ENCODE assay signal across 13 cellular contexts in the genomic region with DNA sequence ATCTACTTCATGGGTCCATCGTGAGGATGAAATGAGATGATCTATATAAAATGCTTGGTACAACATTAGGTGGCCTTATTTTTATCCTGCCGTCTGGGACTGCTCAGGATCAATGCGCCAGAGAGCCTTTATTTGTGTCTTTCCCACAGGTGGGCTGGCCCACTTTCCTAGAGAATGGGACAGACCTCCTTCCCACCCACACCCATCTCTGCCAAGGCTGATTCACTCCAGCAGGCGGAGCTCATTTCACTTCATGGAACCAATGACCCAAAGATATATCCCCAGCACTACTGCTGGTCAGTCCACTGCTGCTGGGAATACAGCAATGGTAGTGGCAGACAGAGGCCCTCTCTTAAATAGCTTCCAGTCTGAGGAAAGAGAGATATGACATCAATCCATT. TPM values are rescaled to one million over a fixed set of nuclear protein-coding genes. Genes with fewer than 3 reads are reported as not detected.
DNase-seq lines count a peak whose midpoint lies in the region; ATAC-seq, FAIRE-seq and TF ChIP-seq lines count a peak whose summit lies in the region.
"Had no signal": no experiment of that assay in that cellular context is flagged by ENCODE, and none has a peak within 500 bp of the region (broad histone marks: within the 10 kb centered on the region; RNA-seq: fewer than 3 reads in every experiment).

No MANE protein-coding gene starts in this region.

- H4K91ac ChIP-seq in mesenchymal stem cell (ENCODE audit: low read length) = peak overlapping the region; percentile 40

- no peak for FAIRE-seq in RCC 7860 (lab: Jason Lieb, UNC)

- no peak for ATAC-seq in GM21515 (IDR thresholded peaks at IDR 0.05; ENCODE audit: unreplicated experiment)
- ATAC-seq: stimulated activated naive CD8-positive, alpha-beta T cell treated with anti-CD3 and anti-CD28 coated beads, Interleukin-15, Interleukin-2, amounts not matched to agents 100 U/mL and 50 U/mL, for 24 hours had no signal

- no peak overlapping the region for H3K27ac ChIP-seq in mesenchymal stem cell (ENCODE audit: low read length, poor library complexity, severe bottlenecking)
- H3K27ac ChIP-seq: PC-9 had no signal

- no peak overlapping the region for H3K18ac ChIP-seq in mesenchymal stem cell (ENCODE audit: low read depth in 1 of 2, low read length in 2 of 2)

- no peak overlapping the region for H2BK120ac ChIP-seq in mesenchymal stem cell (ENCODE audit: low read depth, low read length)

- H3K36me3 ChIP-seq in Caco-2 (ENCODE audit: control insufficient read depth, insufficient read depth, low read length) (no peaks in the 10 kb centered on the region), mesenchymal stem cell (ENCODE audit: control insufficient read depth in 1 of 2, insufficient read depth in 2 of 2, low read depth in 1 of 2, low read length in 2 of 2) (peaks cover 45 to 54% of the 10 kb centered on the region in 2 experiments)

- H3K9me3 ChIP-seq in Caco-2 (peaks cover 10% of the 10 kb centered on the region), mesenchymal stem cell (ENCODE audit: control insufficient read depth, low read length) (no peaks in the 10 kb centered on the region)

- no peak overlapping the region for H3K23ac ChIP-seq in mesenchymal stem cell (ENCODE audit: low read length in 2 of 2)

- H3K27ac Mint-ChIP-seq in Caco-2 (ENCODE audit: unreplicated experiment) = peak overlapping the region; percentile 40
- H3K27ac Mint-ChIP-seq in activated naive CD8-positive, alpha-beta T cell treated with anti-CD3 and anti-CD28 coated beads for 36 hours = no peak overlapping the region
- H3K27ac Mint-ChIP-seq: brain had no signal

- H3K4me1 ChIP-seq in Caco-2 (peaks cover 20% of the 10 kb centered on the region), mesenchymal stem cell (ENCODE audit: control insufficient read depth, insufficient read depth, low read depth, low read length) (peaks cover 8% of the 10 kb centered on the region)

- DNase-seq in Caco-2 (peak; percentile 59 to 67), HT-29 (ENCODE audit: low spot score) (peak; percentile 49), cardiac fibroblast (ENCODE audit: low read depth in 2 of 2) (peak; percentile 39), mesenchymal stem cell (no peak), 8988T (no peak), RCC 7860 (ENCODE audit: low spot score) (no peak)
- no peak for DNase-seq in activated naive CD8-positive, alpha-beta T cell treated with anti-CD3 and anti-CD28 coated beads for 36 hours
- DNase-seq: activated T-cell treated with anti-CD3 and anti-CD28 coated beads, Interleukin-2, amount 50 U/mL, for 48 hours; PC-9; stimulated activated CD4-positive, alpha-beta T cell treated with anti-CD3 and anti-CD28 coated beads, Interleukin-2, amount 100 ng/mL, for 48 hours; stimulated activated naive CD8-positive, alpha-beta T cell treated with anti-CD3 and anti-CD28 coated beads, Interleukin-15, Interleukin-2, amounts not matched to agents 100 U/mL and 50 U/mL, for 24 hours had no signal

- no peak overlapping the region for H3K4me2 ChIP-seq in mesenchymal stem cell (ENCODE audit: low read length, poor library complexity, severe bottlenecking)
- H3K4me2 ChIP-seq: PC-9 had no signal

- H3K14ac ChIP-seq in mesenchymal stem cell (ENCODE audit: low read length in 2 of 2) = no peak overlapping the region

- POLR2A ChIA-PET in Caco-2 (lab: Charles Lee) = interaction anchor here (1.0 kb wide), 1 partner anchor 36 kb away, joined by 3 read pairs; the partner anchor contains the start of gene TGFBI

- no peak overlapping the region for H3K4me3 Mint-ChIP-seq in Caco-2 (ENCODE audit: unreplicated experiment)
- H3K4me3 Mint-ChIP-seq in activated naive CD8-positive, alpha-beta T cell treated with anti-CD3 and anti-CD28 coated beads for 36 hours = no peak overlapping the region
- H3K4me3 Mint-ChIP-seq: brain had no signal

- CTCF ChIA-PET in Caco-2 (lab: Charles Lee) = interaction anchor here (0.5 to 2.2 kb wide), 10 partner anchors 9 to 213 kb away, joined by 3 to 8 read pairs (median 4); no protein-coding TSS in a partner anchor

- WGBS in mesenchymal stem cell = 98% methylated on average over 4 of the region's 4 CpGs

- peaks cover 31% of the 10 kb centered on the region for H3K4me1 Mint-ChIP-seq in Caco-2 (ENCODE audit: low read depth, unreplicated experiment)
- H3K4me1 Mint-ChIP-seq in activated naive CD8-positive, alpha-beta T cell treated with anti-CD3 and anti-CD28 coated beads for 36 hours = no peaks in the 10 kb centered on the region

- no peaks in the 10 kb centered on the region for H3K79me1 ChIP-seq in mesenchymal stem cell (replicated peaks; ENCODE audit: low read length, poor library complexity, severe bottlenecking)

- H2AK5ac ChIP-seq in mesenchymal stem cell (ENCODE audit: low read length, severe bottlenecking) = no peak overlapping the region

- no peak overlapping the region for H2BK12ac ChIP-seq in mesenchymal stem cell (ENCODE audit: low read length in 2 of 2)

- H3K36me3 Mint-ChIP-seq in Caco-2 (ENCODE audit: insufficient read depth, unreplicated experiment) = peaks cover 26% of the 10 kb centered on the region
- no peaks in the 10 kb centered on the region for H3K36me3 Mint-ChIP-seq in activated naive CD8-positive, alpha-beta T cell treated with anti-CD3 and anti-CD28 coated beads for 36 hours
- H3K36me3 Mint-ChIP-seq: brain had no signal

- no peak overlapping the region for H3K9ac ChIP-seq in mesenchymal stem cell (ENCODE audit: low read length)

- H3K9me3 Mint-ChIP-seq in Caco-2 (ENCODE audit: unreplicated experiment) = peaks cover 9% of the 10 kb centered on the region
- no peaks in the 10 kb centered on the region for H3K9me3 Mint-ChIP-seq in activated naive CD8-positive, alpha-beta T cell treated with anti-CD3 and anti-CD28 coated beads for 36 hours

- H2AFZ ChIP-seq in mesenchymal stem cell (ENCODE audit: low read depth, low read length) = no peak overlapping the region
- H2AFZ ChIP-seq: PC-9 had no signal

- H3K27me3 ChIP-seq in Caco-2 (replicated peaks; ENCODE audit: control insufficient read depth, insufficient read depth, low read length) (no peaks in the 10 kb centered on the region), mesenchymal stem cell (ENCODE audit: control insufficient read depth in 1 of 2, insufficient read depth in 1 of 2, low read length in 2 of 2) (no peaks in the 10 kb centered on the region)

- H2BK15ac ChIP-seq in mesenchymal stem cell (ENCODE audit: low read depth, poor library complexity, severe bottlenecking) = no peak overlapping the region

- H2BK5ac ChIP-seq in mesenchymal stem cell (ENCODE audit: low read depth, low read length, poor library complexity, severe bottlenecking) = no peak overlapping the region

- H3K4ac ChIP-seq in mesenchymal stem cell (ENCODE audit: low read depth in 1 of 2, low read length in 2 of 2) = no peak overlapping the region

- intact Hi-C loops in Caco-2 (cut with micrococcal nuclease; ENCODE audit: unreplicated experiment) = loop anchor here (1.0 kb wide), 2 partner anchors 110 to 148 kb away; no protein-coding TSS in a partner anchor

- no TSS peak for BruUV-seq in Caco-2 (replicated peaks; lab: Mats Ljungman, UMichigan)

- no peaks in the 10 kb centered on the region for H3K27me3 Mint-ChIP-seq in Caco-2 (ENCODE audit: insufficient read depth, unreplicated experiment)
- peaks cover 2% of the 10 kb centered on the region for H3K27me3 Mint-ChIP-seq in activated naive CD8-positive, alpha-beta T cell treated with anti-CD3 and anti-CD28 coated beads for 36 hours

- TF ChIP-seq CTCF in Caco-2 (IDR thresholded peaks at IDR 0.05; ENCODE audit: insufficient read depth in 1 of 2, low read depth in 1 of 2, low read length in 1 of 2, severe bottlenecking in 1 of 2, unreplicated experiment in 1 of 2) (peak; percentile 40 to 64), cardiac fibroblast (IDR thresholded peaks at IDR 0.05; ENCODE audit: low read depth, low read length) (peak; percentile 25)

- H4K8ac ChIP-seq in mesenchymal stem cell (ENCODE audit: low read length) = no peak overlapping the region

- H3K4me3 ChIP-seq in Caco-2 (ENCODE audit: low read depth, low read length) (no peak overlapping the region), cardiac fibroblast (replicated peaks in 1 of 2; ENCODE audit: low read depth in 2 of 2, low read length in 2 of 2) (no peak overlapping the region), mesenchymal stem cell (ENCODE audit: insufficient read depth in 1 of 2, low read depth in 1 of 2, low read length in 2 of 2) (no peak overlapping the region)
- H3K4me3 ChIP-seq: PC-9 had no signal

RNA-seq across cellular contexts. Expression of gene TGFBI, which starts 35.7 kb away (rescaled TPM):
- 131 and 142 TPM in 2 replicates for total RNA-seq in Caco-2 (2022)
- total RNA-seq in HT-29 (2014; rRNA removed; shearing (Covaris generic)) = 33.6 and 37.2 TPM in 2 replicates
- 1,930 TPM for polyA plus RNA-seq in mesenchymal stem cell (2013, experiment 1 of 2)
- polyA plus RNA-seq in mesenchymal stem cell (2013, experiment 2 of 2) = 1,910 TPM
- total RNA-seq in activated naive CD8-positive, alpha-beta T cell treated with anti-CD3 and anti-CD28 coated beads for 36 hours = not detected

Comparison
In these comparisons a context has a peak if more than half of its experiments do, and no peak if none do; other contexts are left out.
1. DNase-seq: peak in Caco-2 (2 of 2), HT-29 (single experiment) and cardiac fibroblast (2 of 2); none in mesenchymal stem cell (single experiment), activated naive CD8-positive, alpha-beta T cell treated with anti-CD3 and anti-CD28 coated beads for 36 hours (single experiment), 8988T (single experiment) and RCC 7860 (single experiment).
2. RNA of gene TGFBI, which starts 35.7 kb away (total RNA-seq): 131 to 142 TPM in Caco-2 and 33.6 to 37.2 TPM in HT-29; not detected in activated naive CD8-positive, alpha-beta T cell treated with anti-CD3 and anti-CD28 coated beads for 36 hours; every median in the first group is over 10 times any median in the second.